1 cellular context compared by ENCODE assay signal in genomic region chr1:27863552-27863943, GRCh38.
TF ChIP-seq lines count a peak whose summit lies in the region.

No MANE protein-coding gene starts in this region.

TF ChIP-seq in WTC11, 78 proteins besides CTCF, POLR2A, EP300 and RAD21 (continued from another document):
- no peak for TF ChIP-seq ZNF425 (CRISPR knock-in tag; conservative IDR thresholded peaks at IDR 0.05)
- no peak for TF ChIP-seq ZNF671 (CRISPR knock-in tag; IDR thresholded peaks at IDR 0.05)
- TF ChIP-seq ZSCAN18 (CRISPR knock-in tag; IDR thresholded peaks at IDR 0.05), result no peak
- TF ChIP-seq, protein P1, sequence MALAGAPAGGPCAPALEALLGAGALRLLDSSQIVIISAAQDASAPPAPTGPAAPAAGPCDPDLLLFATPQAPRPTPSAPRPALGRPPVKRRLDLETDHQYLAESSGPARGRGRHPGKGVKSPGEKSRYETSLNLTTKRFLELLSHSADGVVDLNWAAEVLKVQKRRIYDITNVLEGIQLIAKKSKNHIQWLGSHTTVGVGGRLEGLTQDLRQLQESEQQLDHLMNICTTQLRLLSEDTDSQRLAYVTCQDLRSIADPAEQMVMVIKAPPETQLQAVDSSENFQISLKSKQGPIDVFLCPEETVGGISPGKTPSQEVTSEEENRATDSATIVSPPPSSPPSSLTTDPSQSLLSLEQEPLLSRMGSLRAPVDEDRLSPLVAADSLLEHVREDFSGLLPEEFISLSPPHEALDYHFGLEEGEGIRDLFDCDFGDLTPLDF (CRISPR knock-in tag; IDR thresholded peaks at IDR 0.05), result no peak
- TF ChIP-seq SOX15 (CRISPR knock-in tag; IDR thresholded peaks at IDR 0.05), result no peak
- TF ChIP-seq JUN (CRISPR knock-in tag; IDR thresholded peaks at IDR 0.05), result no peak
- no peak for TF ChIP-seq ZNF121 (CRISPR knock-in tag; IDR thresholded peaks at IDR 0.05)
